27 cellular contexts compared by ENCODE assay signal in the genomic region with DNA sequence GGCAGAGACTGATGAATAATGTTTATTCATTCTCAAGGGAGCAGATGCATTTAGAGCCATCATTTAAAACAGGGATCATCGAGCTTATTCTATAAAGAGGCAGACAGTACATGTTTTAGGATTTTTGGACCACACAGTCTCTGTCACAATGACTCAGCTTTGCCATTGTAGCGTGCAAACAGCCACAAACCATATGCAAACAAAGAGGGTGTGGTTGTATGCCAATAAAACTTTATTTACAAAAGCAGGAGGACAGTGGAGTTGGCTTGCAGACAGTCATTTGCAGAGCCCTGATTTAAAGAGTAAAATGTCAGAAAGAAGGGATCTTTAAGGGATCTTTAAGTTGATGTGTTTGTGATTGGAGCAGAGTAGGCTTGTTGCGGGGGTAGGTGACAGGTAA. TPM values are rescaled to one million over a fixed set of nuclear protein-coding genes. Genes with fewer than 3 reads are reported as not detected.
A peak's percentile ranks its signal among the peaks of the same experiment; 100 is the strongest.
DNase-seq lines count a peak whose midpoint lies in the region; ATAC-seq, FAIRE-seq and TF ChIP-seq lines count a peak whose summit lies in the region.
"Had no signal": no experiment of that assay in that cellular context is flagged by ENCODE, and none has a peak within 500 bp of the region (broad histone marks: within the 10 kb centered on the region; RNA-seq: fewer than 3 reads in every experiment).

No MANE protein-coding gene starts in this region.

- in situ Hi-C loops in Caki2 (cut with HindIII; ENCODE audit: low pct_unique_long_range_greater_than_20kb, low sequenced_read_pairs) = no loop called here

- peak overlapping the region in 1 of 2 experiments; percentile 50; a peak in 1 of 6 replicates for H3K27ac ChIP-seq in A549
- H3K27ac ChIP-seq: HL-60, stomach, tibial nerve had no signal

- DNase-seq in A549 (ENCODE audit: low read depth in 1 of 2, low spot score in 1 of 2) = peak in 1 of 2 experiments; percentile 58
- DNase-seq in Caki2 (ENCODE audit: low read depth) = peak; percentile 3
- peak; percentile 9 for DNase-seq in M059J (ENCODE audit: low read depth)
- DNase-seq in erythroblast (lab: John Stamatoyannopoulos, UW) = no peak
- DNase-seq in activated CD8-positive, alpha-beta memory T cell treated with anti-CD3 and anti-CD28 coated beads for 24 hours = no peak
- DNase-seq in SHP77 treated with DMSO at 0.1 percent for 48 hours (lab: John Stamatoyannopoulos, UW) = no peak
- DNase-seq: activated T-cell treated with anti-CD3 and anti-CD28 coated beads, Interleukin-2, amount 50 U/mL, for 24 hours; cerebellar nuclear complex; GF-D8; H9; head of caudate nucleus; kidney glomerular epithelial cell; MG63; NCI-H1436; NCI-H526 treated with DMSO at 0.1 percent for 48 hours; stimulated activated CD4-positive, alpha-beta T cell treated with anti-CD3 and anti-CD28 coated beads, Interleukin-15, amount 100 ng/mL, for 24 hours; stomach; T1000 had no signal

- no peak for TF ChIP-seq CTCF in A549 (IDR thresholded peaks at IDR 0.05)

- no peaks in the 10 kb centered on the region for H3K9me3 ChIP-seq in A549
- H3K9me3 ChIP-seq: MG63, stomach, tibial nerve had no signal

- no peaks in the 10 kb centered on the region for H3K4me1 Mint-ChIP-seq in activated T-helper 17 cell treated with anti-CD3 and anti-CD28 coated beads, Interleukin-2, amount 50 U/mL, for 72 hours
- H3K4me1 Mint-ChIP-seq: CD14-positive monocyte had no signal

- ATAC-seq in A549 (no peak; a peak in 1 of 6 replicates), HG03460 (IDR thresholded peaks at IDR 0.05; ENCODE audit: unreplicated experiment) (no peak)
- ATAC-seq in activated T-helper 17 cell treated with anti-CD3 and anti-CD28 coated beads, Interleukin-2, amount 50 U/mL, for 72 hours (replicated peaks) = peak; percentile 24
- ATAC-seq: sciatic nerve had no signal

- POLR2A ChIA-PET in A549 (lab: Yijun Ruan, JAX) = no interaction called here

- CTCF ChIA-PET in A549 (lab: Yijun Ruan, JAX) = no interaction called here

- TF ChIP-seq POLR2A in A549 (IDR thresholded peaks at IDR 0.05; ENCODE audit: low read length) (no peak), erythroblast (IDR thresholded peaks at IDR 0.05; ENCODE audit: low read length) (no peak)

- no peak for TF ChIP-seq RAD21 in A549 (conservative IDR thresholded peaks at IDR 0.05 in 1 of 2, IDR thresholded peaks at IDR 0.05 in 1 of 2)

- no peak overlapping the region for H3K4me3 ChIP-seq in A549
- H3K4me3 ChIP-seq: MG63, stomach, tibial nerve had no signal

- no peaks in the 10 kb centered on the region for H3K36me3 Mint-ChIP-seq in activated T-helper 17 cell treated with anti-CD3 and anti-CD28 coated beads, Interleukin-2, amount 50 U/mL, for 72 hours (ENCODE audit: low read depth)
- H3K36me3 Mint-ChIP-seq: CD14-positive monocyte had no signal

- H3K4me1 ChIP-seq in A549 = no peaks in the 10 kb centered on the region
- H3K4me1 ChIP-seq: stomach had no signal

- TF ChIP-seq EP300 in A549 (IDR thresholded peaks at IDR 0.05) = no peak

- no peaks in the 10 kb centered on the region for H3K9me3 Mint-ChIP-seq in activated T-helper 17 cell treated with anti-CD3 and anti-CD28 coated beads, Interleukin-2, amount 50 U/mL, for 72 hours
- H3K9me3 Mint-ChIP-seq: activated T-cell treated with anti-CD3 and anti-CD28 coated beads, Interleukin-2, amount 50 U/mL, for 24 hours had no signal

- FAIRE-seq in A549 (lab: Jason Lieb, UNC) = no peak
- FAIRE-seq: endothelial cell of umbilical vein had no signal

- no peak overlapping the region for H3K4me2 ChIP-seq in A549

- 45% methylated on average over 3 of the region's 3 CpGs for WGBS in A549 (ENCODE audit: missing lambda C conversion rate)

- H3K4me3 Mint-ChIP-seq in activated T-helper 17 cell treated with anti-CD3 and anti-CD28 coated beads, Interleukin-2, amount 50 U/mL, for 72 hours = no peak overlapping the region
- H3K4me3 Mint-ChIP-seq: activated T-cell treated with anti-CD3 and anti-CD28 coated beads, Interleukin-2, amount 50 U/mL, for 24 hours; CD14-positive monocyte; H9 had no signal

- no peak overlapping the region for H3K27ac Mint-ChIP-seq in activated T-helper 17 cell treated with anti-CD3 and anti-CD28 coated beads, Interleukin-2, amount 50 U/mL, for 72 hours
- H3K27ac Mint-ChIP-seq: activated T-cell treated with anti-CD3 and anti-CD28 coated beads, Interleukin-2, amount 50 U/mL, for 24 hours; CD14-positive monocyte had no signal

- peaks cover 5% of the 10 kb centered on the region for H3K27me3 Mint-ChIP-seq in activated T-helper 17 cell treated with anti-CD3 and anti-CD28 coated beads, Interleukin-2, amount 50 U/mL, for 72 hours

TF ChIP-seq in A549, 52 proteins besides CTCF, POLR2A, EP300 and RAD21:
- TF ChIP-seq FOSB (CRISPR knock-in tag; IDR thresholded peaks at IDR 0.05) (no peak), HDAC2 (IDR thresholded peaks at IDR 0.05) (no peak), MAFK (IDR thresholded peaks at IDR 0.05; ENCODE audit: partially characterized antibody) (peak; percentile 51), NFE2L2 (conservative IDR thresholded peaks at IDR 0.05; ENCODE audit: low read length) (peak; percentile 59)

RNA-seq across cellular contexts. Expression of a gene that starts 51.5 kb away (rescaled TPM):
- polyA plus RNA-seq in A549 (2011; rRNA removed) (not detected in 2 replicates), A549 (2017; fragmentation: RNase III; extraction: RNeasy Plus Mini Kit Qiagen cat#74134 plus additional on column Dnase treatment) (not detected in 3 replicates)
- not detected in 2 replicates for polyA plus RNA-seq in A549 (2012; cell fraction: cytosol; rRNA removed)
- polyA plus RNA-seq in A549 (2012; cell fraction: nucleus; rRNA removed) = not detected in 2 replicates
- not detected in 2 replicates for polyA minus RNA-seq in A549 (2011; rRNA and poly(A)+ RNA removed)
- total RNA-seq in Caki2 (2014; rRNA removed; shearing (Covaris generic); ENCODE audit: low replicate concordance) = not detected in 2 replicates
- total RNA-seq in M059J (2014; rRNA removed; shearing (Covaris generic)) = not detected in 2 replicates
- total RNA-seq in activated T-helper 17 cell treated with anti-CD3 and anti-CD28 coated beads, Interleukin-2, amount 50 U/mL, for 72 hours = not detected
- total RNA-seq: activated CD8-positive, alpha-beta memory T cell treated with anti-CD3 and anti-CD28 coated beads for 36 hours; endothelial cell of umbilical vein; H9; posterior vena cava; sciatic nerve; stomach; tibial nerve had no signal
- polyA plus RNA-seq: CD14-positive monocyte, endothelial cell of umbilical vein, stomach had no signal

Comparison
In these comparisons a context has a peak if more than half of its experiments do, and no peak if none do; other contexts are left out.
1. DNase-seq: peak in Caki2 (single experiment) and M059J (single experiment); none in erythroblast (0 of 2), activated CD8-positive, alpha-beta memory T cell treated with anti-CD3 and anti-CD28 coated beads for 24 hours (single experiment) and SHP77 treated with DMSO at 0.1 percent for 48 hours (single experiment).